Comparison of ENCODE assay signal across 8 cellular contexts in genomic region chr22:29315286-29316195, GRCh38. TPM values are rescaled to one million over a fixed set of nuclear protein-coding genes. Genes with fewer than 3 reads are reported as not detected.
DNase-seq lines count a peak whose midpoint lies in the region; ATAC-seq and TF ChIP-seq lines count a peak whose summit lies in the region.

Gene RASL10A (minus strand): TSS chr22:29315697. CDS start chr22:29315246, 451 bp downstream.

- no TSS peak for BruUV-seq in Caco-2 (replicated peaks; lab: Mats Ljungman, UMichigan)

- H3K4me3 ChIP-seq in Caco-2 (ENCODE audit: low read depth, low read length) (peak within 1 kb of the TSS; percentile 36), NB4 (ENCODE audit: low read depth, low read length) (no peak within 1 kb of the TSS)

- H3K36me3 Mint-ChIP-seq in Caco-2 (ENCODE audit: insufficient read depth, unreplicated experiment), result peaks cover 14% of the 10 kb centered on the region

- H3K36me3 ChIP-seq in Caco-2 (ENCODE audit: control insufficient read depth, insufficient read depth, low read length), result 0 out of 2 replicates have a peak, but pooled peaks cover 1% of the 10 kb centered on the region

- CTCF ChIA-PET in Caco-2 (lab: Charles Lee), result no interaction called here

- peaks cover 12% of the 10 kb centered on the region for H3K27me3 Mint-ChIP-seq in Caco-2 (ENCODE audit: insufficient read depth, unreplicated experiment)

- no peaks in the 10 kb centered on the region for H3K9me3 Mint-ChIP-seq in Caco-2 (ENCODE audit: unreplicated experiment)

- H3K9me3 ChIP-seq in Caco-2, result no peaks in the 10 kb centered on the region

- H3K27me3 ChIP-seq in Caco-2 (replicated peaks; ENCODE audit: control insufficient read depth, insufficient read depth, low read length), result no peaks in the 10 kb centered on the region; the same call in none of the 2 replicates

- TF ChIP-seq CTCF in Caco-2 (IDR thresholded peaks at IDR 0.05; ENCODE audit: insufficient read depth in 1 of 2, low read depth in 1 of 2, low read length in 1 of 2, severe bottlenecking in 1 of 2, unreplicated experiment in 1 of 2), result no peak
- TF ChIP-seq CTCF in NB4 (IDR thresholded peaks at IDR 0.05; ENCODE audit: low read depth, low read length), result no peak

- intact Hi-C loops in Caco-2 (cut with micrococcal nuclease; ENCODE audit: unreplicated experiment), result no loop called here

- POLR2A ChIA-PET in Caco-2 (lab: Charles Lee), result interaction anchor here (0.5 kb wide), 1 partner anchor 9 kb away, joined by 3 read pairs; no protein-coding TSS in a partner anchor

- DNase-seq in Caco-2 (peak in 1 of 2 experiments; percentile 38), NB4 (ENCODE audit: low read depth) (peak; percentile 52), ecto neural progenitor cell (ENCODE audit: low spot score) (peak; percentile 68), occipital lobe (lab: John Stamatoyannopoulos, UW) (no peak), DMS79 (lab: John Stamatoyannopoulos, UW) (no peak)
- DNase-seq in stimulated activated CD4-positive, alpha-beta T cell treated with anti-CD3 and anti-CD28 coated beads, Interleukin-1b, Interleukin-23, amount 100 ng/mL, for 48 hours, result no peak

- TF ChIP-seq POLR2A in NB4 (IDR thresholded peaks at IDR 0.05; ENCODE audit: extremely low read depth, insufficient read length), result no peak

- H3K4me1 ChIP-seq in Caco-2, result peaks cover 21% of the 10 kb centered on the region

- peak within 1 kb of the TSS; percentile 62 for H3K4me3 Mint-ChIP-seq in Caco-2 (ENCODE audit: unreplicated experiment)

- H3K27ac Mint-ChIP-seq in Caco-2 (ENCODE audit: unreplicated experiment), result no peak within 1 kb of the TSS

- H3K4me1 Mint-ChIP-seq in Caco-2 (ENCODE audit: low read depth, unreplicated experiment), result peaks cover 12% of the 10 kb centered on the region

- ATAC-seq in HG03342 (IDR thresholded peaks at IDR 0.05; ENCODE audit: unreplicated experiment) (no peak), GM19351 (IDR thresholded peaks at IDR 0.05; ENCODE audit: unreplicated experiment) (no peak)

RNA-seq across cellular contexts. Expression of gene RASL10A, which starts in this region (rescaled TPM):
- 1.1 and 1.8 TPM in 2 replicates for total RNA-seq in Caco-2 (2022)
- 15.0 TPM for total RNA-seq in occipital lobe

Comparison
In these comparisons a context has a peak if more than half of its experiments do, and no peak if none do; other contexts are left out.
1. DNase-seq: peak in NB4 (single experiment) and ecto neural progenitor cell (single experiment); none in occipital lobe (single experiment), DMS79 (single experiment) and stimulated activated CD4-positive, alpha-beta T cell treated with anti-CD3 and anti-CD28 coated beads, Interleukin-1b, Interleukin-23, amount 100 ng/mL, for 48 hours (single experiment).